In genomic region chr2:39737661-39738060, GRCh38 we compare ENCODE assay signal across 11 cellular contexts. TPM values are rescaled to one million over a fixed set of nuclear protein-coding genes. Genes with fewer than 3 reads are reported as not detected.
DNase-seq lines count a peak whose midpoint lies in the region; TF ChIP-seq lines count a peak whose summit lies in the region.
"Had no signal": no experiment of that assay in that cellular context is flagged by ENCODE, and none has a peak within 500 bp of the region (broad histone marks: within the 10 kb centered on the region; RNA-seq: fewer than 3 reads in every experiment).

No MANE protein-coding gene starts in this region.

- H3K27ac Mint-ChIP-seq in osteocyte (ENCODE audit: unreplicated experiment), result peak overlapping the region; percentile 51

- peaks cover 26% of the 10 kb centered on the region for H3K36me3 Mint-ChIP-seq in osteocyte (ENCODE audit: unreplicated experiment)

- no peak overlapping the region for H2AFZ ChIP-seq in PC-9
- H2AFZ ChIP-seq in Karpas-422 (ENCODE audit: low read length), result no peak overlapping the region

- no peaks in the 10 kb centered on the region for H3F3A ChIP-seq in PC-9 (ENCODE audit: insufficient read depth, low read depth)

- H3K27me3 ChIP-seq in PC-9 (ENCODE audit: insufficient read depth, low read depth) (no peaks in the 10 kb centered on the region), Karpas-422 (ENCODE audit: low read length) (no peaks in the 10 kb centered on the region)

- H3K9me2 ChIP-seq in PC-9 (ENCODE audit: insufficient read depth) (no peaks in the 10 kb centered on the region), Karpas-422 (replicated peaks; ENCODE audit: insufficient read depth, low read length) (no peaks in the 10 kb centered on the region)

- H3K4me1 Mint-ChIP-seq in osteocyte (ENCODE audit: unreplicated experiment), result peaks cover 28% of the 10 kb centered on the region

- POLR2A ChIA-PET in PC-9 (lab: Charles Lee; ENCODE audit: unreplicated experiment), result interaction anchor here (0.6 kb wide), 1 partner anchor 21 kb away, joined by 3 read pairs; no protein-coding TSS in a partner anchor

- H3K4me1 ChIP-seq in PC-9 (replicated peaks; ENCODE audit: insufficient read depth), result no peaks in the 10 kb centered on the region
- H3K4me1 ChIP-seq in Karpas-422 (ENCODE audit: low read length), result no peaks in the 10 kb centered on the region

- H3K36me3 ChIP-seq in PC-9 (ENCODE audit: low read depth), result peaks cover 52% of the 10 kb centered on the region
- H3K36me3 ChIP-seq in Karpas-422 (ENCODE audit: insufficient read depth, low read length), result peaks cover 34% of the 10 kb centered on the region

- no TSS peak for BruUV-seq in PC-9 (replicated peaks; lab: Mats Ljungman, UMichigan)

- TF ChIP-seq CTCF in osteocyte (IDR thresholded peaks at IDR 0.05), result no peak
- no peak for TF ChIP-seq CTCF in PC-9 (conservative IDR thresholded peaks at IDR 0.05)

- no peak overlapping the region for H3K9ac ChIP-seq in Karpas-422 (ENCODE audit: low read length)

- H3K27ac ChIP-seq in PC-9 (no peak overlapping the region), Karpas-422 (ENCODE audit: low read length) (no peak overlapping the region)

- CTCF ChIA-PET in PC-9 (lab: Charles Lee), result no interaction called here

- H3K79me2 ChIP-seq in PC-9 (ENCODE audit: low read depth), result no peaks in the 10 kb centered on the region
- peaks cover 17% of the 10 kb centered on the region for H3K79me2 ChIP-seq in Karpas-422 (ENCODE audit: low read length)

- H3K4me3 ChIP-seq in PC-9 (no peak overlapping the region), Karpas-422 (ENCODE audit: low read length) (no peak overlapping the region)

- H3K27me3 Mint-ChIP-seq in osteocyte (ENCODE audit: unreplicated experiment), result no peaks in the 10 kb centered on the region

- DNase-seq in Daoy (ENCODE audit: low read depth), result peak; percentile 91
- DNase-seq in RPMI7951 (ENCODE audit: low read depth), result peak; percentile 42
- DNase-seq in fibroblast of gingiva (ENCODE audit: low read depth), result peak; percentile 22
- no peak for DNase-seq in osteocyte (ENCODE audit: extremely low spot score, unreplicated experiment)
- no peak for DNase-seq in NCI-H2196 treated with DMSO at 0.1 percent for 48 hours (lab: John Stamatoyannopoulos, UW; ENCODE audit: unreplicated experiment)
- DNase-seq in DMS79 treated with DMSO at 0.1 percent for 48 hours (lab: John Stamatoyannopoulos, UW), result no peak
- DNase-seq in PC-9, result no peak
- no peak for DNase-seq in Karpas-422
- DNase-seq: DMS153, NCI-H1092, RPMI8226 had no signal

- no peaks in the 10 kb centered on the region for H3K9me3 Mint-ChIP-seq in osteocyte (ENCODE audit: unreplicated experiment)

- intact Hi-C loops in PC-9 (cut with micrococcal nuclease; ENCODE audit: unreplicated experiment), result loop anchor here (10.0 kb wide), 1 partner anchor 503 kb away; no protein-coding TSS in a partner anchor

- no peak overlapping the region for H3K4me3 Mint-ChIP-seq in osteocyte (ENCODE audit: unreplicated experiment)

- H4K20me1 ChIP-seq in PC-9 (ENCODE audit: insufficient read depth) (peaks cover 4% of the 10 kb centered on the region; the same call in 1 of the 2 replicates), Karpas-422 (ENCODE audit: insufficient read depth, low read depth, low read length) (peaks cover 4% of the 10 kb centered on the region)

- no peaks in the 10 kb centered on the region for H3K9me3 ChIP-seq in PC-9 (ENCODE audit: insufficient read depth, low read depth)
- no peaks in the 10 kb centered on the region for H3K9me3 ChIP-seq in Karpas-422 (ENCODE audit: low read length)

- no peak overlapping the region for H3K4me2 ChIP-seq in PC-9
- no peak overlapping the region for H3K4me2 ChIP-seq in Karpas-422 (ENCODE audit: low read depth, low read length, poor library complexity, severe bottlenecking)

RNA-seq across cellular contexts. Expression of gene THUMPD2, which starts 41.4 kb away (rescaled TPM):
- total RNA-seq in Daoy (2014; rRNA removed; shearing (Covaris generic)), result 13.6 and 15.8 TPM in 2 replicates
- 6.5 and 7.2 TPM in 2 replicates for total RNA-seq in RPMI7951 (2014; rRNA removed; shearing (Covaris generic))
- total RNA-seq in osteocyte, result 5.3 and 7.3 TPM in 2 replicates
- 7.9 and 11.3 TPM in 2 replicates for total RNA-seq in PC-9 (2021)
- total RNA-seq in Karpas-422 (2014; rRNA removed; shearing (Covaris generic); ENCODE audit: low replicate concordance), result 16.5 and 19.7 TPM in 2 replicates

Comparison
In these comparisons a context has a peak if more than half of its experiments do, and no peak if none do; other contexts are left out.
1. DNase-seq: peak in Daoy (single experiment), RPMI7951 (single experiment) and fibroblast of gingiva (single experiment); none in osteocyte (single experiment), NCI-H2196 treated with DMSO at 0.1 percent for 48 hours (single experiment), DMS79 treated with DMSO at 0.1 percent for 48 hours (single experiment), PC-9 (0 of 2) and Karpas-422 (single experiment).